15 cellular contexts compared by ENCODE assay signal in the genomic region with DNA sequence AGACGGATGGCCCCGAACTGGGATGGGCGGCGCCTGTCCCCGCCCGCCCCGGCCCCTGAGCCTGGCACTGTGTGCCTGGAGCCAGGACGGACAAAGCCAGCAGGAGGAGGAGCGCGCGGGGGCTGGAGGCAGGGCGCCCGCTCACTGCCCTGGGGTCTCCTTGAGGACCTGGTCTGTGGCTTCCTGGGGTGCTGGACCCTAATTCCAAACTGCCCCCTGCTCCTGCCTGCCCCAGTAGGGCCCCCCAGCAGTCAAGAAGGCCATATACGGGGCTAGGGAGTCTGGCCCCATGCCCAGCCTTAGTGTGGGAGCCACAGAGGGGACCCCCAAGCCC. TPM values are rescaled to one million over a fixed set of nuclear protein-coding genes. Genes with fewer than 3 reads are reported as not detected.
DNase-seq lines count a peak whose midpoint lies in the region; ATAC-seq and TF ChIP-seq lines count a peak whose summit lies in the region.
"Had no signal": no experiment of that assay in that cellular context is flagged by ENCODE, and none has a peak within 500 bp of the region (broad histone marks: within the 10 kb centered on the region; RNA-seq: fewer than 3 reads in every experiment).

No MANE protein-coding gene starts in this region.

- no peak overlapping the region for H4K91ac ChIP-seq in neuronal stem cell (ENCODE audit: low read depth, low read length, poor library complexity)

- H3K4me3 ChIP-seq in BLaER1 (no peak overlapping the region), H7 (ENCODE audit: insufficient read depth, low read depth, low read length) (no peak overlapping the region), neuronal stem cell (ENCODE audit: low read length in 2 of 2) (no peak overlapping the region)
- H3K4me3 ChIP-seq: GM23248 had no signal

- no peaks in the 10 kb centered on the region for H3K36me3 Mint-ChIP-seq in osteocyte (ENCODE audit: unreplicated experiment)
- no peaks in the 10 kb centered on the region for H3K36me3 Mint-ChIP-seq in activated naive CD4-positive, alpha-beta T cell treated with anti-CD3 and anti-CD28 coated beads, Interleukin-2, amount 50 U/mL, for 72 hours
- H3K36me3 Mint-ChIP-seq: IgD-negative memory B cell had no signal

- H3K14ac ChIP-seq in neuronal stem cell (ENCODE audit: low read length), result peak overlapping the region; percentile 71

- H3K4me2 ChIP-seq in BLaER1 (peak overlapping the region; percentile 94; the same call in 1 of the 2 replicates), neuronal stem cell (ENCODE audit: insufficient read depth, low read length, poor library complexity, severe bottlenecking) (no peak overlapping the region)

- peak overlapping the region; percentile 22 for H2AFZ ChIP-seq in neuronal stem cell (ENCODE audit: low read length)
- H2AFZ ChIP-seq: GM23248 had no signal

- H3K27me3 Mint-ChIP-seq in osteocyte (ENCODE audit: unreplicated experiment), result peaks cover 5% of the 10 kb centered on the region
- H3K27me3 Mint-ChIP-seq: CD4-positive, alpha-beta T cell had no signal

- peaks cover 24% of the 10 kb centered on the region for H3K4me1 Mint-ChIP-seq in osteocyte (ENCODE audit: unreplicated experiment)

- H3K27ac Mint-ChIP-seq in osteocyte (ENCODE audit: unreplicated experiment), result no peak overlapping the region
- no peak overlapping the region for H3K27ac Mint-ChIP-seq in activated naive CD4-positive, alpha-beta T cell treated with anti-CD3 and anti-CD28 coated beads, Interleukin-2, amount 50 U/mL, for 72 hours
- H3K27ac Mint-ChIP-seq: B cell; CD4-positive, alpha-beta T cell; IgD-negative memory B cell had no signal

- H3K27ac ChIP-seq in BLaER1 (no peak overlapping the region), neuronal stem cell (replicated peaks; ENCODE audit: low read length) (no peak overlapping the region)
- H3K27ac ChIP-seq: GM23248 had no signal

- H3K9ac ChIP-seq in BLaER1 (no peak overlapping the region), neuronal stem cell (ENCODE audit: low read depth, low read length, poor library complexity) (peak overlapping the region; percentile 21)
- H3K9ac ChIP-seq: GM23248 had no signal

- DNase-seq in H7, result peak; percentile 58
- peak; percentile 13 for DNase-seq in left ventricle myocardium superior
- no peak for DNase-seq in neuronal stem cell (ENCODE audit: low spot score)
- DNase-seq in osteocyte (ENCODE audit: extremely low spot score, unreplicated experiment), result no peak
- no peak for DNase-seq in SW480 (ENCODE audit: low spot score)
- DNase-seq in activated naive CD4-positive, alpha-beta T cell treated with anti-CD3 and anti-CD28 coated beads, Interleukin-2, amount 50 U/mL, for 72 hours (ENCODE audit: low spot score in 2 of 2), result no peak
- DNase-seq: C1 segment of cervical spinal cord; Caco-2; CD4-positive, alpha-beta T cell; GM23248; HCEC 1CT had no signal

- H3K79me1 ChIP-seq in neuronal stem cell (ENCODE audit: low read depth, low read length), result peaks cover 2% of the 10 kb centered on the region

- no peaks in the 10 kb centered on the region for H3K9me3 Mint-ChIP-seq in osteocyte (ENCODE audit: unreplicated experiment)
- H3K9me3 Mint-ChIP-seq in activated naive CD4-positive, alpha-beta T cell treated with anti-CD3 and anti-CD28 coated beads, Interleukin-2, amount 50 U/mL, for 72 hours, result no peaks in the 10 kb centered on the region
- H3K9me3 Mint-ChIP-seq: CD4-positive, alpha-beta T cell; IgD-negative memory B cell had no signal

- H3K18ac ChIP-seq in neuronal stem cell (ENCODE audit: low read length), result peak overlapping the region; percentile 85

- no peak overlapping the region for H3K4me3 Mint-ChIP-seq in osteocyte (ENCODE audit: unreplicated experiment)
- H3K4me3 Mint-ChIP-seq: B cell; CD4-positive, alpha-beta T cell; IgD-negative memory B cell had no signal

- H3K9me3 ChIP-seq in BLaER1, result no peaks in the 10 kb centered on the region
- H3K9me3 ChIP-seq in neuronal stem cell (replicated peaks in 1 of 2; ENCODE audit: control insufficient read depth in 2 of 2, insufficient read depth in 1 of 2, low read depth in 1 of 2, low read length in 2 of 2), result no peaks in the 10 kb centered on the region
- H3K9me3 ChIP-seq: Caco-2 had no signal

- no peak for TF ChIP-seq CTCF in osteocyte (IDR thresholded peaks at IDR 0.05)

- no peaks in the 10 kb centered on the region for H3K27me3 ChIP-seq in BLaER1
- no peaks in the 10 kb centered on the region for H3K27me3 ChIP-seq in H7 (ENCODE audit: control insufficient read depth, insufficient read depth, low read length)
- peaks cover 0 to 35% (median 2%) of the 10 kb centered on the region in 3 experiments for H3K27me3 ChIP-seq in neuronal stem cell (ENCODE audit: control insufficient read depth in 3 of 3, insufficient read depth in 3 of 3, low read depth in 1 of 3, low read length in 3 of 3)

- no peak overlapping the region for H2BK12ac ChIP-seq in neuronal stem cell (ENCODE audit: low read length)

- H3K4me1 ChIP-seq in BLaER1, result peaks cover 58% of the 10 kb centered on the region
- H3K4me1 ChIP-seq in neuronal stem cell (ENCODE audit: control insufficient read depth in 2 of 2, insufficient read depth in 1 of 2, low read depth in 1 of 2, low read length in 2 of 2), result peaks cover 10 to 29% of the 10 kb centered on the region in 2 donors

- peak overlapping the region; percentile 91 for H2BK120ac ChIP-seq in neuronal stem cell (ENCODE audit: low read depth, low read length)

- intact Hi-C loops in left ventricle myocardium superior (cut with micrococcal nuclease), result no loop called here

- no peaks in the 10 kb centered on the region for H4K20me1 ChIP-seq in BLaER1

- H3K36me3 ChIP-seq in BLaER1 (no peaks in the 10 kb centered on the region), H7 (replicated peaks; ENCODE audit: control insufficient read depth, insufficient read depth, low read length) (no peaks in the 10 kb centered on the region), neuronal stem cell (replicated peaks in 1 of 2; ENCODE audit: control insufficient read depth in 2 of 2, insufficient read depth in 2 of 2, low read length in 2 of 2) (no peaks in the 10 kb centered on the region)

- no peak overlapping the region for H2BK15ac ChIP-seq in neuronal stem cell (ENCODE audit: low read length)

- no peak overlapping the region for H3K23ac ChIP-seq in neuronal stem cell (ENCODE audit: low read depth, low read length, poor library complexity)

- H2BK5ac ChIP-seq in neuronal stem cell (ENCODE audit: low read length), result no peak overlapping the region

- ATAC-seq in left ventricle myocardium superior, result no peak
- ATAC-seq in activated naive CD4-positive, alpha-beta T cell treated with anti-CD3 and anti-CD28 coated beads, Interleukin-2, amount 50 U/mL, for 72 hours, result no peak
- ATAC-seq: HepG2 had no signal

- H4K8ac ChIP-seq in neuronal stem cell (ENCODE audit: low read depth, low read length), result peak overlapping the region; percentile 43

- no CpG with 5 or more reads among the region's 14 CpGs for WGBS in neuronal stem cell (ENCODE audit: extremely low coverage in 2 of 2, insufficient read length in 2 of 2, insufficient replicate concordance in 1 of 2), 2 donors

- peak overlapping the region; percentile 37 for H3K4ac ChIP-seq in neuronal stem cell (ENCODE audit: low read length)

- peak overlapping the region; percentile 37 for H2AK5ac ChIP-seq in neuronal stem cell (ENCODE audit: low read depth, low read length)

RNA-seq across cellular contexts. Expression of a gene that starts 29.2 kb away (rescaled TPM):
- 17.7 and 23.2 TPM in 2 replicates for total RNA-seq in H7 (2014; rRNA removed; shearing (Covaris generic))
- 90.8 TPM for total RNA-seq in left ventricle myocardium superior
- polyA plus RNA-seq in neuronal stem cell (2013, experiment 1 of 2), result 36.1 TPM
- 36.3 TPM for polyA plus RNA-seq in neuronal stem cell (2013, experiment 2 of 2)
- 76.4 and 82.2 TPM in 2 replicates for total RNA-seq in osteocyte
- 1 to 10 TPM in 1 of 2 donors, under 1 TPM in 1; 0.25 to 7.9 TPM for total RNA-seq in activated naive CD4-positive, alpha-beta T cell treated with anti-CD3 and anti-CD28 coated beads, Interleukin-2, amount 50 U/mL, for 72 hours

Comparison
In these comparisons a context has a peak if more than half of its experiments do, and no peak if none do; other contexts are left out.
1. DNase-seq: peak in H7 (single experiment) and left ventricle myocardium superior (single experiment); none in neuronal stem cell (single experiment), osteocyte (single experiment), SW480 (single experiment) and activated naive CD4-positive, alpha-beta T cell treated with anti-CD3 and anti-CD28 coated beads, Interleukin-2, amount 50 U/mL, for 72 hours (0 of 2).